Comparison of ENCODE assay signal across 12 cellular contexts in genomic region chr5:68548959-68549676, GRCh38.
DNase-seq lines count a peak whose midpoint lies in the region; ATAC-seq and TF ChIP-seq lines count a peak whose summit lies in the region.
"Had no signal": no experiment of that assay in that cellular context is flagged by ENCODE, and none has a peak within 500 bp of the region (broad histone marks: within the 10 kb centered on the region; RNA-seq: fewer than 3 reads in every experiment).

No MANE protein-coding gene starts in this region.

- H3K27ac ChIP-seq in VCaP (peak overlapping the region; percentile 24), body of pancreas (no peak overlapping the region)

- intact Hi-C loops in body of pancreas (cut with DNase I) = no loop called here

- H3K36me3 ChIP-seq in MG63 (no peaks in the 10 kb centered on the region), body of pancreas (replicated peaks in 1 of 2; ENCODE audit: insufficient read depth in 1 of 2, low read depth in 2 of 2) (no peaks in the 10 kb centered on the region)

- 76 to 84% methylated on average over 13 of the region's 13 CpGs for WGBS in body of pancreas, 2 donors

- peak; percentile 29 for DNase-seq in AG08396 (ENCODE audit: low spot score)
- peak; percentile 19 for DNase-seq in MG63
- DNase-seq in kidney tubule cell (ENCODE audit: low spot score) = peak; percentile 42
- no peak for DNase-seq in inferior parietal cortex (ENCODE audit: extremely low spot score)
- no peak for DNase-seq in body of pancreas
- DNase-seq in amniotic stem cell (lab: John Stamatoyannopoulos, UW) = no peak
- DNase-seq: GOT3; KG1; stimulated activated naive CD4-positive, alpha-beta T cell had no signal

- H3K4me1 ChIP-seq in body of pancreas = no peaks in the 10 kb centered on the region

- no peak for TF ChIP-seq POLR2A in body of pancreas (IDR thresholded peaks at IDR 0.05)

- TF ChIP-seq CTCF in VCaP (conservative IDR thresholded peaks at IDR 0.05) (no peak), body of pancreas (IDR thresholded peaks at IDR 0.05) (no peak)

- H3K27me3 ChIP-seq in MG63 = no peaks in the 10 kb centered on the region
- H3K27me3 ChIP-seq in body of pancreas = no peaks in the 10 kb centered on the region

- H3K4me3 ChIP-seq in MG63 = no peak overlapping the region
- H3K4me3 ChIP-seq in body of pancreas = no peak overlapping the region

- ATAC-seq in body of pancreas (no peak), GM18858 (IDR thresholded peaks at IDR 0.05; ENCODE audit: unreplicated experiment) (no peak)
- ATAC-seq: natural killer cell treated with Interleukin-12 subunit alpha and Interleukin-12 subunit beta and Interleukin-15 and Interleukin-18, amount 100 ng/mL, for 72 hours had no signal

- 0 out of 2 replicates have a peak, but pooled peaks cover 2% of the 10 kb centered on the region for H3K9me3 ChIP-seq in MG63
- no peaks in the 10 kb centered on the region for H3K9me3 ChIP-seq in body of pancreas

Comparison
In these comparisons a context has a peak if more than half of its experiments do, and no peak if none do; other contexts are left out.
1. DNase-seq: peak in AG08396 (single experiment), MG63 (single experiment) and kidney tubule cell (single experiment); none in inferior parietal cortex (single experiment), body of pancreas (0 of 4) and amniotic stem cell (single experiment).